15 cellular contexts compared by ENCODE assay signal in genomic region chr9:88892729-88893128, GRCh38.
A peak's percentile ranks its signal among the peaks of the same experiment; 100 is the strongest.
DNase-seq lines count a peak whose midpoint lies in the region; ATAC-seq and TF ChIP-seq lines count a peak whose summit lies in the region.
"Had no signal": no experiment of that assay in that cellular context is flagged by ENCODE, and none has a peak within 500 bp of the region (broad histone marks: within the 10 kb centered on the region; RNA-seq: fewer than 3 reads in every experiment).

No MANE protein-coding gene starts in this region.

- H3K9me3 Mint-ChIP-seq in nephron = no peaks in the 10 kb centered on the region
- H3K9me3 Mint-ChIP-seq: CD8-positive, alpha-beta T cell had no signal

- peak overlapping the region in 1 of 3 experiments; percentile 21 for H3K4me3 Mint-ChIP-seq in nephron
- H3K4me3 Mint-ChIP-seq: B cell; CD4-positive, CD25-positive, alpha-beta regulatory T cell; CD8-positive, alpha-beta T cell had no signal

- H3K27me3 Mint-ChIP-seq in nephron (ENCODE audit: low read depth) = peaks cover 3% of the 10 kb centered on the region

- peak overlapping the region; percentile 75 to 86 (median 82) for H3K27ac Mint-ChIP-seq in nephron
- H3K27ac Mint-ChIP-seq: B cell; CD4-positive, CD25-positive, alpha-beta regulatory T cell; CD8-positive, alpha-beta T cell had no signal

- H3K4me1 Mint-ChIP-seq in nephron = peaks cover 33% of the 10 kb centered on the region

- H3K36me3 Mint-ChIP-seq in nephron (ENCODE audit: low read depth) = no peaks in the 10 kb centered on the region
- H3K36me3 Mint-ChIP-seq: CD4-positive, CD25-positive, alpha-beta regulatory T cell; CD8-positive, alpha-beta T cell had no signal

- TF ChIP-seq CTCF in nephron (IDR thresholded peaks at IDR 0.05; ENCODE audit: unreplicated experiment in 3 of 3) = no peak

- intact Hi-C loops in left ventricle myocardium superior (cut with micrococcal nuclease) = no loop called here
- intact Hi-C loops in cardiac septum (cut with DNase I) = no loop called here
- intact Hi-C loops in posterior vena cava (cut with DNase I) = no loop called here

- DNase-seq in left ventricle myocardium superior (no peak), cardiac septum (ENCODE audit: low spot score) (no peak), left kidney (ENCODE audit: low read depth, low spot score) (peak; percentile 74), posterior vena cava (ENCODE audit: low spot score) (no peak), SK-N-DZ (ENCODE audit: low spot score) (no peak)
- DNase-seq: Caco-2; CD4-positive, CD25-positive, alpha-beta regulatory T cell; CD8-positive, alpha-beta T cell; DMS153; DND-41; GM23248; H7; HCEC 1CT had no signal

- ATAC-seq in left ventricle myocardium superior = peak; percentile 87
- ATAC-seq: CD8-positive, alpha-beta T cell had no signal
